1 cellular context compared by ENCODE assay signal in the genomic region with DNA sequence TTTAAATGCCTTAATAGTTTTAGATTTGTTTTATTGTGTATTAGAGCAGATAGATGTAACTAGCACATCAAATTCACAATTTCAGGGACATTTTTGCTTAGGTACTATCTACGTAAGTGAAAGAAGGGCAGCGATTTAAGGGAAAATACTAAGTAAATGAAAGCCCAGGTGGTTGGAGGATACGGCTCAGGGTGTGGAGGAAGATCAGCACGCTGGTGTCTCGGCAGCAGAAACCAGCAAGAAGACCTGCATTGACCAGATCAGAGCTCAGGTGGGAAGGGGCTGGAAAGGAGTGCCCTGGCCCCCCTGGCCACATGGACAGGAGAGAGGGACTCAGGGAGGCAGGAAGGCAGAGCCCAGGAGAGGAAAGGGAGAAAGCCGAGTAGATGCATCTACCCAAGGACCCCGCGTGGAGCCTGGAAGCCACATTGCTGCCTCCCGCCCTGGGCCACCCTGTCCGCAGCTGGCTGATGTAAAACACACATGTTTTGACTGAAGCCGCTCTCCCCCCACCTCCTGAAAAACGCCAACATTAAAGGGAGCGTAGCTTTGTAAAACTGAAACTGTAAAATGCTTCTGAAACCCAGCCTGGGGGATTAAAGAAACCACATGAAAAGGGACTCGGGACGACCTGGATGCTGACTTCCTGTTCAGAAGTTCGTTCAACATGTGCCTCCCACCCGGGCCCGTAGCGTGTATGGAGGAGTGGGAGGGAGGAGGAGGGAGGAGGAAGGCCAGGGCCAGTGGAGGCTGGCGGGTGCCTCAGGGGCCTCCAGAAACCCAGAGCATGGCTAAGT.
TF ChIP-seq lines count a peak whose summit lies in the region.

No MANE protein-coding gene starts in this region.

TF ChIP-seq in GM12878, 131 proteins besides CTCF, POLR2A, EP300 and RAD21 (continued from another document):
- TF ChIP-seq, protein P1, sequence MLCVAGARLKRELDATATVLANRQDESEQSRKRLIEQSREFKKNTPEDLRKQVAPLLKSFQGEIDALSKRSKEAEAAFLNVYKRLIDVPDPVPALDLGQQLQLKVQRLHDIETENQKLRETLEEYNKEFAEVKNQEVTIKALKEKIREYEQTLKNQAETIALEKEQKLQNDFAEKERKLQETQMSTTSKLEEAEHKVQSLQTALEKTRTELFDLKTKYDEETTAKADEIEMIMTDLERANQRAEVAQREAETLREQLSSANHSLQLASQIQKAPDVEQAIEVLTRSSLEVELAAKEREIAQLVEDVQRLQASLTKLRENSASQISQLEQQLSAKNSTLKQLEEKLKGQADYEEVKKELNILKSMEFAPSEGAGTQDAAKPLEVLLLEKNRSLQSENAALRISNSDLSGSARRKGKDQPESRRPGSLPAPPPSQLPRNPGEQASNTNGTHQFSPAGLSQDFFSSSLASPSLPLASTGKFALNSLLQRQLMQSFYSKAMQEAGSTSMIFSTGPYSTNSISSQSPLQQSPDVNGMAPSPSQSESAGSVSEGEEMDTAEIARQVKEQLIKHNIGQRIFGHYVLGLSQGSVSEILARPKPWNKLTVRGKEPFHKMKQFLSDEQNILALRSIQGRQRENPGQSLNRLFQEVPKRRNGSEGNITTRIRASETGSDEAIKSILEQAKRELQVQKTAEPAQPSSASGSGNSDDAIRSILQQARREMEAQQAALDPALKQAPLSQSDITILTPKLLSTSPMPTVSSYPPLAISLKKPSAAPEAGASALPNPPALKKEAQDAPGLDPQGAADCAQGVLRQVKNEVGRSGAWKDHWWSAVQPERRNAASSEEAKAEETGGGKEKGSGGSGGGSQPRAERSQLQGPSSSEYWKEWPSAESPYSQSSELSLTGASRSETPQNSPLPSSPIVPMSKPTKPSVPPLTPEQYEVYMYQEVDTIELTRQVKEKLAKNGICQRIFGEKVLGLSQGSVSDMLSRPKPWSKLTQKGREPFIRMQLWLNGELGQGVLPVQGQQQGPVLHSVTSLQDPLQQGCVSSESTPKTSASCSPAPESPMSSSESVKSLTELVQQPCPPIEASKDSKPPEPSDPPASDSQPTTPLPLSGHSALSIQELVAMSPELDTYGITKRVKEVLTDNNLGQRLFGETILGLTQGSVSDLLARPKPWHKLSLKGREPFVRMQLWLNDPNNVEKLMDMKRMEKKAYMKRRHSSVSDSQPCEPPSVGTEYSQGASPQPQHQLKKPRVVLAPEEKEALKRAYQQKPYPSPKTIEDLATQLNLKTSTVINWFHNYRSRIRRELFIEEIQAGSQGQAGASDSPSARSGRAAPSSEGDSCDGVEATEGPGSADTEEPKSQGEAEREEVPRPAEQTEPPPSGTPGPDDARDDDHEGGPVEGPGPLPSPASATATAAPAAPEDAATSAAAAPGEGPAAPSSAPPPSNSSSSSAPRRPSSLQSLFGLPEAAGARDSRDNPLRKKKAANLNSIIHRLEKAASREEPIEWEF (IDR thresholded peaks at IDR 0.05; ENCODE audit: insufficient replicate concordance, low read depth, low read length) = no peak
- TF ChIP-seq TARDBP (IDR thresholded peaks at IDR 0.05; ENCODE audit: borderline replicate concordance) (no peak), LARP7 (IDR thresholded peaks at IDR 0.05) (no peak), EGR1 (IDR thresholded peaks at IDR 0.05; ENCODE audit: borderline replicate concordance in 1 of 2, low read depth in 2 of 2, low read length in 2 of 2) (peak in 1 of 2 experiments; percentile 71; a peak in 2 of 3 replicates), IRF4 (IDR thresholded peaks at IDR 0.05; ENCODE audit: low read depth, low read length) (peak; percentile 88), SUZ12 (IDR thresholded peaks at IDR 0.05; ENCODE audit: unreplicated experiment) (no peak), MXI1 (IDR thresholded peaks at IDR 0.05; ENCODE audit: low read depth, low read length) (peak; percentile 37; the same call in 1 of the 2 replicates), CBX3 (IDR thresholded peaks at IDR 0.05; ENCODE audit: borderline replicate concordance, low read depth) (no peak), ZZZ3 (IDR thresholded peaks at IDR 0.05; ENCODE audit: control insufficient read depth, insufficient read length, low read depth) (no peak), RUNX3 (IDR thresholded peaks at IDR 0.05; ENCODE audit: low read length) (peak; percentile 99), ZNF384 (IDR thresholded peaks at IDR 0.05; ENCODE audit: borderline replicate concordance, low read depth, low read length) (no peak), NFIC (IDR thresholded peaks at IDR 0.05; ENCODE audit: low read depth, low read length) (peak; percentile 91), PAX5 (IDR thresholded peaks at IDR 0.05; ENCODE audit: borderline replicate concordance, low read depth, low read length) (peak; percentile 75; the same call in 1 of the 2 replicates), JUNB (IDR thresholded peaks at IDR 0.05) (peak; percentile 82), CREM (IDR thresholded peaks at IDR 0.05; ENCODE audit: low read depth) (peak; percentile 68; the same call in 1 of the 2 replicates), CBX5 (IDR thresholded peaks at IDR 0.05; ENCODE audit: low read depth) (no peak), NBN (IDR thresholded peaks at IDR 0.05) (peak; percentile 82), YY1 (IDR thresholded peaks at IDR 0.05; ENCODE audit: low read depth, low read length) (peak; percentile 35; the same call in 1 of the 2 replicates), KAT2A (conservative IDR thresholded peaks at IDR 0.05; ENCODE audit: control insufficient read depth, low read depth, low read length) (no peak)
- TF ChIP-seq, protein P2, sequence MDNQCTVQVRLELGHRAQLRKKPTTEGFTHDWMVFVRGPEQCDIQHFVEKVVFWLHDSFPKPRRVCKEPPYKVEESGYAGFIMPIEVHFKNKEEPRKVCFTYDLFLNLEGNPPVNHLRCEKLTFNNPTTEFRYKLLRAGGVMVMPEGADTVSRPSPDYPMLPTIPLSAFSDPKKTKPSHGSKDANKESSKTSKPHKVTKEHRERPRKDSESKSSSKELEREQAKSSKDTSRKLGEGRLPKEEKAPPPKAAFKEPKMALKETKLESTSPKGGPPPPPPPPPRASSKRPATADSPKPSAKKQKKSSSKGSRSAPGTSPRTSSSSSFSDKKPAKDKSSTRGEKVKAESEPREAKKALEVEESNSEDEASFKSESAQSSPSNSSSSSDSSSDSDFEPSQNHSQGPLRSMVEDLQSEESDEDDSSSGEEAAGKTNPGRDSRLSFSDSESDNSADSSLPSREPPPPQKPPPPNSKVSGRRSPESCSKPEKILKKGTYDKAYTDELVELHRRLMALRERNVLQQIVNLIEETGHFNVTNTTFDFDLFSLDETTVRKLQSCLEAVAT (IDR thresholded peaks at IDR 0.05) = 0 out of 2 replicates have a peak, but pooled peaks have one; percentile 60
- TF ChIP-seq, protein P3, sequence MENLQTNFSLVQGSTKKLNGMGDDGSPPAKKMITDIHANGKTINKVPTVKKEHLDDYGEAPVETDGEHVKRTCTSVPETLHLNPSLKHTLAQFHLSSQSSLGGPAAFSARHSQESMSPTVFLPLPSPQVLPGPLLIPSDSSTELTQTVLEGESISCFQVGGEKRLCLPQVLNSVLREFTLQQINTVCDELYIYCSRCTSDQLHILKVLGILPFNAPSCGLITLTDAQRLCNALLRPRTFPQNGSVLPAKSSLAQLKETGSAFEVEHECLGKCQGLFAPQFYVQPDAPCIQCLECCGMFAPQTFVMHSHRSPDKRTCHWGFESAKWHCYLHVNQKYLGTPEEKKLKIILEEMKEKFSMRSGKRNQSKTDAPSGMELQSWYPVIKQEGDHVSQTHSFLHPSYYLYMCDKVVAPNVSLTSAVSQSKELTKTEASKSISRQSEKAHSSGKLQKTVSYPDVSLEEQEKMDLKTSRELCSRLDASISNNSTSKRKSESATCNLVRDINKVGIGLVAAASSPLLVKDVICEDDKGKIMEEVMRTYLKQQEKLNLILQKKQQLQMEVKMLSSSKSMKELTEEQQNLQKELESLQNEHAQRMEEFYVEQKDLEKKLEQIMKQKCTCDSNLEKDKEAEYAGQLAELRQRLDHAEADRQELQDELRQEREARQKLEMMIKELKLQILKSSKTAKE (IDR thresholded peaks at IDR 0.05; ENCODE audit: low read depth, poor library complexity, severe bottlenecking) = peak; percentile 79
- TF ChIP-seq, protein P4, sequence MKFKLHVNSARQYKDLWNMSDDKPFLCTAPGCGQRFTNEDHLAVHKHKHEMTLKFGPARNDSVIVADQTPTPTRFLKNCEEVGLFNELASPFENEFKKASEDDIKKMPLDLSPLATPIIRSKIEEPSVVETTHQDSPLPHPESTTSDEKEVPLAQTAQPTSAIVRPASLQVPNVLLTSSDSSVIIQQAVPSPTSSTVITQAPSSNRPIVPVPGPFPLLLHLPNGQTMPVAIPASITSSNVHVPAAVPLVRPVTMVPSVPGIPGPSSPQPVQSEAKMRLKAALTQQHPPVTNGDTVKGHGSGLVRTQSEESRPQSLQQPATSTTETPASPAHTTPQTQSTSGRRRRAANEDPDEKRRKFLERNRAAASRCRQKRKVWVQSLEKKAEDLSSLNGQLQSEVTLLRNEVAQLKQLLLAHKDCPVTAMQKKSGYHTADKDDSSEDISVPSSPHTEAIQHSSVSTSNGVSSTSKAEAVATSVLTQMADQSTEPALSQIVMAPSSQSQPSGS (IDR thresholded peaks at IDR 0.05; ENCODE audit: low read length) = peak; percentile 81; the same call in 1 of the 2 replicates
- TF ChIP-seq, protein P5, sequence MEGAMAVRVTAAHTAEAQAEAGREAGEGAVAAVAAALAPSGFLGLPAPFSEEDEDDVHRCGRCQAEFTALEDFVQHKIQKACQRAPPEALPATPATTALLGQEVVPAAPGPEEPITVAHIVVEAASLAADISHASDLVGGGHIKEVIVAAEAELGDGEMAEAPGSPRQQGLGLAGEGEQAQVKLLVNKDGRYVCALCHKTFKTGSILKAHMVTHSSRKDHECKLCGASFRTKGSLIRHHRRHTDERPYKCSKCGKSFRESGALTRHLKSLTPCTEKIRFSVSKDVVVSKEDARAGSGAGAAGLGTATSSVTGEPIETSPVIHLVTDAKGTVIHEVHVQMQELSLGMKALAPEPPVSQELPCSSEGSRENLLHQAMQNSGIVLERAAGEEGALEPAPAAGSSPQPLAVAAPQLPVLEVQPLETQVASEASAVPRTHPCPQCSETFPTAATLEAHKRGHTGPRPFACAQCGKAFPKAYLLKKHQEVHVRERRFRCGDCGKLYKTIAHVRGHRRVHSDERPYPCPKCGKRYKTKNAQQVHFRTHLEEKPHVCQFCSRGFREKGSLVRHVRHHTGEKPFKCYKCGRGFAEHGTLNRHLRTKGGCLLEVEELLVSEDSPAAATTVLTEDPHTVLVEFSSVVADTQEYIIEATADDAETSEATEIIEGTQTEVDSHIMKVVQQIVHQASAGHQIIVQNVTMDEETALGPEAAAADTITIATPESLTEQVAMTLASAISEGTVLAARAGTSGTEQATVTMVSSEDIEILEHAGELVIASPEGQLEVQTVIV (IDR thresholded peaks at IDR 0.05; ENCODE audit: borderline replicate concordance, partially characterized antibody) = no peak
- TF ChIP-seq, protein P6, sequence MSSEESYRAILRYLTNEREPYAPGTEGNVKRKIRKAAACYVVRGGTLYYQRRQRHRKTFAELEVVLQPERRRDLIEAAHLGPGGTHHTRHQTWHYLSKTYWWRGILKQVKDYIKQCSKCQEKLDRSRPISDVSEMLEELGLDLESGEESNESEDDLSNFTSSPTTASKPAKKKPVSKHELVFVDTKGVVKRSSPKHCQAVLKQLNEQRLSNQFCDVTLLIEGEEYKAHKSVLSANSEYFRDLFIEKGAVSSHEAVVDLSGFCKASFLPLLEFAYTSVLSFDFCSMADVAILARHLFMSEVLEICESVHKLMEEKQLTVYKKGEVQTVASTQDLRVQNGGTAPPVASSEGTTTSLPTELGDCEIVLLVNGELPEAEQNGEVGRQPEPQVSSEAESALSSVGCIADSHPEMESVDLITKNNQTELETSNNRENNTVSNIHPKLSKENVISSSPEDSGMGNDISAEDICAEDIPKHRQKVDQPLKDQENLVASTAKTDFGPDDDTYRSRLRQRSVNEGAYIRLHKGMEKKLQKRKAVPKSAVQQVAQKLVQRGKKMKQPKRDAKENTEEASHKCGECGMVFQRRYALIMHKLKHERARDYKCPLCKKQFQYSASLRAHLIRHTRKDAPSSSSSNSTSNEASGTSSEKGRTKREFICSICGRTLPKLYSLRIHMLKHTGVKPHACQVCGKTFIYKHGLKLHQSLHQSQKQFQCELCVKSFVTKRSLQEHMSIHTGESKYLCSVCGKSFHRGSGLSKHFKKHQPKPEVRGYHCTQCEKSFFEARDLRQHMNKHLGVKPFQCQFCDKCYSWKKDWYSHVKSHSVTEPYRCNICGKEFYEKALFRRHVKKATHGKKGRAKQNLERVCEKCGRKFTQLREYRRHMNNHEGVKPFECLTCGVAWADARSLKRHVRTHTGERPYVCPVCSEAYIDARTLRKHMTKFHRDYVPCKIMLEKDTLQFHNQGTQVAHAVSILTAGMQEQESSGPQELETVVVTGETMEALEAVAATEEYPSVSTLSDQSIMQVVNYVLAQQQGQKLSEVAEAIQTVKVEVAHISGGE (CRISPR knock-in tag; IDR thresholded peaks at IDR 0.05) = no peak
- TF ChIP-seq, protein P7, sequence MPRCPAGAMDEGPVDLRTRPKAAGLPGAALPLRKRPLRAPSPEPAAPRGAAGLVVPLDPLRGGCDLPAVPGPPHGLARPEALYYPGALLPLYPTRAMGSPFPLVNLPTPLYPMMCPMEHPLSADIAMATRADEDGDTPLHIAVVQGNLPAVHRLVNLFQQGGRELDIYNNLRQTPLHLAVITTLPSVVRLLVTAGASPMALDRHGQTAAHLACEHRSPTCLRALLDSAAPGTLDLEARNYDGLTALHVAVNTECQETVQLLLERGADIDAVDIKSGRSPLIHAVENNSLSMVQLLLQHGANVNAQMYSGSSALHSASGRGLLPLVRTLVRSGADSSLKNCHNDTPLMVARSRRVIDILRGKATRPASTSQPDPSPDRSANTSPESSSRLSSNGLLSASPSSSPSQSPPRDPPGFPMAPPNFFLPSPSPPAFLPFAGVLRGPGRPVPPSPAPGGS (IDR thresholded peaks at IDR 0.05; ENCODE audit: borderline replicate concordance, insufficient read depth, low read depth, low read length, poor library complexity, severe bottlenecking) = peak; percentile 28
- TF ChIP-seq, protein P8, sequence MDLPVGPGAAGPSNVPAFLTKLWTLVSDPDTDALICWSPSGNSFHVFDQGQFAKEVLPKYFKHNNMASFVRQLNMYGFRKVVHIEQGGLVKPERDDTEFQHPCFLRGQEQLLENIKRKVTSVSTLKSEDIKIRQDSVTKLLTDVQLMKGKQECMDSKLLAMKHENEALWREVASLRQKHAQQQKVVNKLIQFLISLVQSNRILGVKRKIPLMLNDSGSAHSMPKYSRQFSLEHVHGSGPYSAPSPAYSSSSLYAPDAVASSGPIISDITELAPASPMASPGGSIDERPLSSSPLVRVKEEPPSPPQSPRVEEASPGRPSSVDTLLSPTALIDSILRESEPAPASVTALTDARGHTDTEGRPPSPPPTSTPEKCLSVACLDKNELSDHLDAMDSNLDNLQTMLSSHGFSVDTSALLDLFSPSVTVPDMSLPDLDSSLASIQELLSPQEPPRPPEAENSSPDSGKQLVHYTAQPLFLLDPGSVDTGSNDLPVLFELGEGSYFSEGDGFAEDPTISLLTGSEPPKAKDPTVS (IDR thresholded peaks at IDR 0.05; ENCODE audit: low read depth, low read length) = no peak
